ENCODE assay signal across 8 cellular contexts in the genomic region with DNA sequence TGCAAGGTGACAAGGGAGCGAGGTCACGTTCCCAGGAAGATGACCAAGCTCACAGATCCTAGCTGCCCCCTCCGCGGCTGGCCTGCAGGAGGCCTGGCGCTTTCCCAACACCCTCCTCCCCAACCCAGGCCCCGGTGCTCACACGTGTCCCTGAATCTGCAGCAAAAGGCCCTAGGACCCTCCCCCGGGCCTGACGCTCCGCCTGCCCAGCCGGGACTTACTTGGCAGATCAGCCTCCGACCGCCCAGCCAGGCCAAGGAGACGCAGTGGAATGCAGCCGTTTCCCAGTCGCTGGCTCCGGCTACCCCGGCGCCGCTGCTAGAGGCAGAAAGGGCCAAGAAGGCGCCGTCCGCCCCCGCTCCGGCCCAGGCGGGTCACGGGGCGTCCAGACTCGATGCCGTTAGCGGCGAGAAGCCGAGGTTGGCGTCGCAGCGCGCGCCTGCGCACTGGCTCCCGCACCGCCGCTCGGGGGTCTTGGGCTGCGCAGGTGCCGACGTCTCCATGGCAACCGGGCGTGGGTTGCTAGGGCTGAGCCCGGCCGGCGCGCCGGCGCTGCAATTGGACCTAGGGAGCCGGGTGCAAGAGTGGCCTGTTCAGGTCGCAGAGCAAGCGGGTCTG. TPM values are rescaled to one million over a fixed set of nuclear protein-coding genes. Genes with fewer than 3 reads are reported as not detected.
DNase-seq lines count a peak whose midpoint lies in the region; ATAC-seq and TF ChIP-seq lines count a peak whose summit lies in the region.

A gene with protein sequence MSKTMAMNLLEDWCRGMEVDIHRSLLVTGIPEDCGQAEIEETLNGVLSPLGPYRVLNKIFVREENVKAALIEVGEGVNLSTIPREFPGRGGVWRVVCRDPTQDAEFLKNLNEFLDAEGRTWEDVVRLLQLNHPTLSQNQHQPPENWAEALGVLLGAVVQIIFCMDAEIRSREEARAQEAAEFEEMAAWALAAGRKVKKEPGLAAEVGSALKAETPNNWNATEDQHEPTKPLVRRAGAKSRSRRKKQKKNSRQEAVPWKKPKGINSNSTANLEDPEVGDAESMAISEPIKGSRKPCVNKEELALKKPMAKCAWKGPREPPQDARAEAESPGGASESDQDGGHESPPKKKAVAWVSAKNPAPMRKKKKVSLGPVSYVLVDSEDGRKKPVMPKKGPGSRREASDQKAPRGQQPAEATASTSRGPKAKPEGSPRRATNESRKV (minus strand): TSS at position 448 of the 618 bp plus-strand sequence. CDS start 528 bp downstream, outside the sequence.

- no peaks in the 10 kb centered on the region for H3K27me3 ChIP-seq in BJ (ENCODE audit: control insufficient read depth, insufficient read depth, low read length)
- peaks cover 0 to 69% (median 11%) of the 10 kb centered on the region in 7 donors for H3K27me3 ChIP-seq in spleen (replicated peaks in 1 of 7)

- H3K9me3 ChIP-seq in spleen = no peaks in the 10 kb centered on the region

- POLR2A ChIA-PET in BJ (lab: Charles Lee) (no interaction called here), MCF 10A (lab: Yijun Ruan, JAX) (interaction anchor here (0.9 kb wide), 1 partner anchor 10 kb away, joined by 3 read pairs; no protein-coding TSS in a partner anchor)

- H3K36me3 ChIP-seq in BJ (ENCODE audit: control insufficient read depth, insufficient read depth, low read length) = no peaks in the 10 kb centered on the region
- no peaks in the 10 kb centered on the region for H3K36me3 ChIP-seq in spleen

- WGBS in spleen, 5 donors = 5 to 29% (median 7%) methylated on average over 7 to 57 of the region's 57 CpGs

- no peak for TF ChIP-seq POLR2A in spleen (IDR thresholded peaks at IDR 0.05)

- no TSS peak for BruUV-seq in MCF 10A (replicated peaks; lab: Mats Ljungman, UMichigan)

- peak within 1 kb of the TSS; percentile 51 for H3K27ac Mint-ChIP-seq in MCF 10A (ENCODE audit: low read depth, unreplicated experiment)

- no peaks in the 10 kb centered on the region for H3K27me3 Mint-ChIP-seq in MCF 10A (ENCODE audit: insufficient read depth, unreplicated experiment)

- no peaks in the 10 kb centered on the region for H3K9me3 Mint-ChIP-seq in MCF 10A (ENCODE audit: unreplicated experiment)

- ATAC-seq in HG03108 (IDR thresholded peaks at IDR 0.05; ENCODE audit: unreplicated experiment) (no peak), GM18498 (IDR thresholded peaks at IDR 0.05; ENCODE audit: unreplicated experiment) (no peak)

- intact Hi-C loops in MCF 10A (cut with micrococcal nuclease) = no loop called here
- intact Hi-C loops in spleen (cut with DNase I; ENCODE audit: low total_unique reads) = no loop called here

- H3K4me3 Mint-ChIP-seq in MCF 10A (ENCODE audit: unreplicated experiment) = peak within 1 kb of the TSS; percentile 49

- peaks cover 6% of the 10 kb centered on the region for H3K36me3 Mint-ChIP-seq in MCF 10A (ENCODE audit: insufficient read depth, unreplicated experiment)

- H3K27ac ChIP-seq in spleen = peak within 1 kb of the TSS in 6 of 8 donors; percentile 11 to 58 (median 29)

- H3K4me3 ChIP-seq in BJ (ENCODE audit: low read depth, low read length) = peak within 1 kb of the TSS; percentile 24
- peak within 1 kb of the TSS in 6 of 8 donors; percentile 9 to 54 (median 24) for H3K4me3 ChIP-seq in spleen

- H3K4me1 ChIP-seq in spleen = peaks cover 0 to 13% (median 7%) of the 10 kb centered on the region in 6 donors

- TF ChIP-seq CTCF in BJ (IDR thresholded peaks at IDR 0.05; ENCODE audit: insufficient read depth, low read depth, low read length) = peak; percentile 16; the same call in 1 of the 2 replicates
- no peak for TF ChIP-seq CTCF in MCF 10A (IDR thresholded peaks at IDR 0.05; ENCODE audit: unreplicated experiment)
- TF ChIP-seq CTCF in spleen (IDR thresholded peaks at IDR 0.05 in 8 of 11, conservative IDR thresholded peaks at IDR 0.05 in 3 of 11) = peak in 1 of 11 experiments; percentile 8

- CTCF ChIA-PET in BJ (lab: Yijun Ruan, JAX) = interaction anchor here (1.2 to 1.3 kb wide), 2 partner anchors 11 to 16 kb away, joined by 3 read pairs; no protein-coding TSS in a partner anchor
- CTCF ChIA-PET in MCF 10A (lab: Yijun Ruan, JAX) = interaction anchor here (1.0 kb wide), 1 partner anchor 75 kb away, joined by 3 read pairs; no protein-coding TSS in a partner anchor

- DNase-seq in BJ (ENCODE audit: low read depth) (no peak), NCI-H146 treated with DMSO at 0.1 percent for 48 hours (lab: John Stamatoyannopoulos, UW; ENCODE audit: unreplicated experiment) (peak; percentile 78), MCF 10A (ENCODE audit: unreplicated experiment) (peak; percentile 28), iPS-NIHi11 (ENCODE audit: low spot score) (peak; percentile 99), spleen (peak; percentile 74)
- no peak for DNase-seq in activated CD4-positive, alpha-beta T cell treated with anti-CD3 and anti-CD28 coated beads for 1 hour

- H3K4me1 Mint-ChIP-seq in MCF 10A (ENCODE audit: insufficient read depth, unreplicated experiment) = peaks cover 32% of the 10 kb centered on the region

RNA-seq across cellular contexts. Expression of the gene that starts here (rescaled TPM):
- polyA plus RNA-seq in BJ (2011; rRNA removed) (0.65 and 0.74 TPM in 2 replicates), spleen (1 to 10 TPM in 1 of 3 donors, under 1 TPM in 2; 0.13 to 1.8 (median 0.19) TPM)
- 0.19 and 0.26 TPM in 2 replicates for polyA minus RNA-seq in BJ (2011; rRNA and poly(A)+ RNA removed)
- total RNA-seq in MCF 10A (2022) (6.0 and 7.6 TPM in 2 replicates), spleen (1 to 10 TPM in 4 of 7 donors, under 1 TPM in 3; 0.20 to 2.7 (median 1.7) TPM)

Comparison
In these comparisons a context has a peak if more than half of its experiments do, and no peak if none do; other contexts are left out.
1. DNase-seq: peak in NCI-H146 treated with DMSO at 0.1 percent for 48 hours (single experiment), MCF 10A (single experiment), iPS-NIHi11 (single experiment) and spleen (single experiment); none in BJ (single experiment) and activated CD4-positive, alpha-beta T cell treated with anti-CD3 and anti-CD28 coated beads for 1 hour (single experiment).